18 cellular contexts compared by ENCODE assay signal in the genomic region with DNA sequence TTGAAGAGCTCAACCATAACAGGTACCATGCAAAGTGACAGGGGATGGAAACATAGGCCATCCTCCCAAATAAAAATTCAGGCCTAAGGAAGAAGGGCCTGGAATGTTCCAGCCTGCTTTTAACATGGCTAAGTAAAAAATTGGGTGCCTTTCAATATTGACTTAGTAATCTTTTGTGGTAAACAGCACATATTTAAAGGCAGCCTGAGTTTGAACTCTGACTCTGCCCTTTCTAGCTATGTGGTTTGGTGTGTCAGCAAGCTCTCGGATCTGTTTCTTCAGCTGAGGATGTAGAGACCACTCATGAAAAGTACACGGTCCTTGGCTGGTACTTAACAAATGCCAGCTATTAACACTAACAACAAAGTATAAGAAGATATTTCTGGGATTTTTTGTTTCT.
DNase-seq lines count a peak whose midpoint lies in the region; ATAC-seq and TF ChIP-seq lines count a peak whose summit lies in the region.
"Had no signal": no experiment of that assay in that cellular context is flagged by ENCODE, and none has a peak within 500 bp of the region (broad histone marks: within the 10 kb centered on the region; RNA-seq: fewer than 3 reads in every experiment).

No MANE protein-coding gene starts in this region.

- peaks cover 28% of the 10 kb centered on the region for H3K4me1 ChIP-seq in osteoblast (ENCODE audit: insufficient read depth, low read length)
- H3K4me1 ChIP-seq: breast epithelium, esophagus squamous epithelium had no signal

- H3K27ac ChIP-seq in osteoblast (ENCODE audit: low read depth, low read length), result peak overlapping the region; percentile 69
- H3K27ac ChIP-seq: breast epithelium, esophagus squamous epithelium had no signal

- no peak for TF ChIP-seq CTCF in AG09309 (IDR thresholded peaks at IDR 0.05; ENCODE audit: control insufficient read depth, insufficient read depth, low read depth, low read length, missing control alignments)
- no peak for TF ChIP-seq CTCF in choroid plexus epithelial cell (conservative IDR thresholded peaks at IDR 0.05; ENCODE audit: low read depth, low read length)
- TF ChIP-seq CTCF in osteoblast (IDR thresholded peaks at IDR 0.05; ENCODE audit: extremely low read depth, low read depth, low read length), result no peak

- DNase-seq in AG09309 (ENCODE audit: low read depth) (peak; percentile 25), M059J (ENCODE audit: low read depth) (peak; percentile 6), choroid plexus epithelial cell (ENCODE audit: low read depth) (peak; percentile 84), osteoblast (ENCODE audit: insufficient read length, low spot score, missing footprints) (no peak), RPMI8226 (no peak)
- DNase-seq in activated CD4-positive, alpha-beta T cell treated with anti-CD3 and anti-CD28 coated beads, Interleukin-2, amount 50 U/mL, for 1 hour, result no peak
- DNase-seq: activated gamma-delta T cell treated with Interleukin-2 at 50 U/mL for 16 hours; CD8-positive, alpha-beta T cell; esophagus squamous epithelium; GOT3; NCI-H2029 treated with DMSO at 0.1 percent for 48 hours; NCI-H510A treated with DMSO at 0.1 percent for 48 hours; stimulated activated naive B cell treated with anti-CD40 and anti-IgM and Interleukin-4, amounts not matched to agents 10 μg/mL and 1 μg/mL and 100 μg/mL, for 72 hours; upper lobe of left lung had no signal

- no peaks in the 10 kb centered on the region for H3K79me2 ChIP-seq in osteoblast (ENCODE audit: insufficient read depth, low read length)

- H3K4me3 ChIP-seq in AG09309 (ENCODE audit: control insufficient read depth, low read depth, low read length) (no peak overlapping the region), choroid plexus epithelial cell (ENCODE audit: low read depth, low read length) (no peak overlapping the region), osteoblast (ENCODE audit: insufficient read depth, low read length) (peak overlapping the region; percentile 2)
- H3K4me3 ChIP-seq: breast epithelium, esophagus squamous epithelium, GM12878, upper lobe of left lung had no signal

- no peaks in the 10 kb centered on the region for H4K20me1 ChIP-seq in osteoblast (ENCODE audit: insufficient read depth, low read length)

- H3K9me3 ChIP-seq in osteoblast (ENCODE audit: low read depth, low read length), result no peaks in the 10 kb centered on the region
- H3K9me3 ChIP-seq: breast epithelium, esophagus squamous epithelium, upper lobe of left lung had no signal

- ATAC-seq in HG03097 (IDR thresholded peaks at IDR 0.05; ENCODE audit: low FRiP score, unreplicated experiment), result no peak
- ATAC-seq in HG02981 (IDR thresholded peaks at IDR 0.05; ENCODE audit: unreplicated experiment), result no peak
- ATAC-seq: CD8-positive, alpha-beta T cell; GM12878; stimulated activated naive B cell treated with anti-CD40 and anti-IgM and Interleukin-4, amounts not matched to agents 10 μg/mL and 1 μg/mL and 100 μg/mL, for 72 hours had no signal

- no peak overlapping the region for H2AFZ ChIP-seq in osteoblast (ENCODE audit: low read length)

- H3K36me3 ChIP-seq in osteoblast (ENCODE audit: insufficient read depth, low read length), result no peaks in the 10 kb centered on the region
- H3K36me3 ChIP-seq: breast epithelium had no signal

- H3K4me2 ChIP-seq in osteoblast (ENCODE audit: insufficient read depth, low read length), result peak overlapping the region; percentile 51

- no peaks in the 10 kb centered on the region for H3K27me3 ChIP-seq in osteoblast (ENCODE audit: insufficient read depth, low read length)
- H3K27me3 ChIP-seq: breast epithelium, esophagus squamous epithelium, upper lobe of left lung had no signal

Comparison
In these comparisons a context has a peak if more than half of its experiments do, and no peak if none do; other contexts are left out.
1. DNase-seq: peak in AG09309 (single experiment), M059J (single experiment) and choroid plexus epithelial cell (single experiment); none in osteoblast (single experiment), activated CD4-positive, alpha-beta T cell treated with anti-CD3 and anti-CD28 coated beads, Interleukin-2, amount 50 U/mL, for 1 hour (single experiment) and RPMI8226 (single experiment).